Comparison of ENCODE assay signal across 1 cellular context in the genomic region with DNA sequence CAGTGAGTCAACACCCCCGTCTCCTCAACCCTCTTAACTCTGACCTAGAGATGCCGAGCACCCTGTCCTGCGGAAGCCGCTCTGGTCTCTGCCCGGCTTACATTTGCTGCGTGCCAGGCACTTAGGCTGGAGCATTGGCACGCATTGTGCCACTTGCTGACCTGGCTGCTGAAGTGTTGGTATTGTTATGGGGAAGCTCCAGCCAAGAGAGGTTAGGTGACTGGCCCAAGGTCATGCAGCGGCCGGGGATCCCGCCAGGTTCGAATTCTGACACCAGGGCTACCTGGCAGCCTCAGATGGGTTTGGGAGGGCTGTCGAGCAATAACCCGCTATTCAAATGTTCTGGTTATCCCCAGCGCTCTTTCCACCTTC.
TF ChIP-seq lines count a peak whose summit lies in the region.

No MANE protein-coding gene starts in this region.

TF ChIP-seq in GM12878, 131 proteins besides CTCF, POLR2A, EP300 and RAD21:
- TF ChIP-seq CHD1 (IDR thresholded peaks at IDR 0.05; ENCODE audit: low read depth, low read length) (no peak), SMAD5 (IDR thresholded peaks at IDR 0.05; ENCODE audit: low read depth) (no peak), ETV6 (conservative IDR thresholded peaks at IDR 0.05 in 1 of 2, IDR thresholded peaks at IDR 0.05 in 1 of 2; ENCODE audit: borderline replicate concordance in 1 of 2, low read depth in 1 of 2) (no peak), KDM1A (IDR thresholded peaks at IDR 0.05; ENCODE audit: borderline replicate concordance) (no peak), RFX5 (IDR thresholded peaks at IDR 0.05; ENCODE audit: low read depth, low read length) (no peak), BRCA1 (IDR thresholded peaks at IDR 0.05; ENCODE audit: low read depth, low read length) (no peak), ZNF217 (IDR thresholded peaks at IDR 0.05) (no peak)
- TF ChIP-seq, protein P1, sequence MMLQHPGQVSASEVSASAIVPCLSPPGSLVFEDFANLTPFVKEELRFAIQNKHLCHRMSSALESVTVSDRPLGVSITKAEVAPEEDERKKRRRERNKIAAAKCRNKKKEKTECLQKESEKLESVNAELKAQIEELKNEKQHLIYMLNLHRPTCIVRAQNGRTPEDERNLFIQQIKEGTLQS (IDR thresholded peaks at IDR 0.05; ENCODE audit: borderline replicate concordance, extremely low read depth, low read depth, low read length), result no peak
